ENCODE assay signal across 1 cellular context in the genomic region with DNA sequence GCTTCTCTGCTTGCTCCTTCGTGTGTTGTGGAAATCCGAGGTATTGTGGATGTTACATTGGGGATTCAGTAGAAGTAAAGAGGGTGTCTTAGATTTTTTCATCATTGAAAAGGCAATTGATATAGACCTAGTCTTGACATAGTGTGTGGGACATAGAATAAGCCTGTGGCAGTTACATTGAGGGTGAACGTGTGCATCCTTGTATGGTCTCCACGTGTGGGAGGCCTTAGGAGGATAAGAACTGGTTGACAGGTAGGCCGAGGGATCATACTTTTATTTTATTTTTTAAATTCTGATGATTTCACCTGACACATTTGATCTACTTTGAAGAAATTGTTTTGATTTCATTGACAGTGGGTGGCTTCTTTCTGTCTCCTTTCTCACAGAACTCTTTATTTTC.
TF ChIP-seq lines count a peak whose summit lies in the region.

No MANE protein-coding gene starts in this region.

TF ChIP-seq in WTC11, 78 proteins besides CTCF, POLR2A, EP300 and RAD21 (continued from another document):
- TF ChIP-seq, protein P1, sequence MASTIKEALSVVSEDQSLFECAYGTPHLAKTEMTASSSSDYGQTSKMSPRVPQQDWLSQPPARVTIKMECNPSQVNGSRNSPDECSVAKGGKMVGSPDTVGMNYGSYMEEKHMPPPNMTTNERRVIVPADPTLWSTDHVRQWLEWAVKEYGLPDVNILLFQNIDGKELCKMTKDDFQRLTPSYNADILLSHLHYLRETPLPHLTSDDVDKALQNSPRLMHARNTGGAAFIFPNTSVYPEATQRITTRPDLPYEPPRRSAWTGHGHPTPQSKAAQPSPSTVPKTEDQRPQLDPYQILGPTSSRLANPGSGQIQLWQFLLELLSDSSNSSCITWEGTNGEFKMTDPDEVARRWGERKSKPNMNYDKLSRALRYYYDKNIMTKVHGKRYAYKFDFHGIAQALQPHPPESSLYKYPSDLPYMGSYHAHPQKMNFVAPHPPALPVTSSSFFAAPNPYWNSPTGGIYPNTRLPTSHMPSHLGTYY (CRISPR knock-in tag; IDR thresholded peaks at IDR 0.05), result no peak
- TF ChIP-seq ATF1 (CRISPR knock-in tag; IDR thresholded peaks at IDR 0.05) (no peak), RORB (CRISPR knock-in tag; IDR thresholded peaks at IDR 0.05) (no peak), NR1H2 (CRISPR knock-in tag; IDR thresholded peaks at IDR 0.05) (no peak), RELA (CRISPR knock-in tag; IDR thresholded peaks at IDR 0.05; ENCODE audit: borderline replicate concordance) (no peak), IRF2 (CRISPR knock-in tag; IDR thresholded peaks at IDR 0.05; ENCODE audit: borderline replicate concordance, low read depth) (no peak), ZNF263 (CRISPR knock-in tag; IDR thresholded peaks at IDR 0.05; ENCODE audit: low read depth) (no peak), HMGA2 (CRISPR knock-in tag; IDR thresholded peaks at IDR 0.05) (no peak), TP53 (CRISPR knock-in tag; IDR thresholded peaks at IDR 0.05) (no peak), GRHL2 (CRISPR knock-in tag; IDR thresholded peaks at IDR 0.05; ENCODE audit: insufficient replicate concordance, severe bottlenecking) (no peak)
- TF ChIP-seq, protein P2, sequence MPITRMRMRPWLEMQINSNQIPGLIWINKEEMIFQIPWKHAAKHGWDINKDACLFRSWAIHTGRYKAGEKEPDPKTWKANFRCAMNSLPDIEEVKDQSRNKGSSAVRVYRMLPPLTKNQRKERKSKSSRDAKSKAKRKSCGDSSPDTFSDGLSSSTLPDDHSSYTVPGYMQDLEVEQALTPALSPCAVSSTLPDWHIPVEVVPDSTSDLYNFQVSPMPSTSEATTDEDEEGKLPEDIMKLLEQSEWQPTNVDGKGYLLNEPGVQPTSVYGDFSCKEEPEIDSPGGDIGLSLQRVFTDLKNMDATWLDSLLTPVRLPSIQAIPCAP (CRISPR knock-in tag; IDR thresholded peaks at IDR 0.05), result no peak
- TF ChIP-seq, protein P3, sequence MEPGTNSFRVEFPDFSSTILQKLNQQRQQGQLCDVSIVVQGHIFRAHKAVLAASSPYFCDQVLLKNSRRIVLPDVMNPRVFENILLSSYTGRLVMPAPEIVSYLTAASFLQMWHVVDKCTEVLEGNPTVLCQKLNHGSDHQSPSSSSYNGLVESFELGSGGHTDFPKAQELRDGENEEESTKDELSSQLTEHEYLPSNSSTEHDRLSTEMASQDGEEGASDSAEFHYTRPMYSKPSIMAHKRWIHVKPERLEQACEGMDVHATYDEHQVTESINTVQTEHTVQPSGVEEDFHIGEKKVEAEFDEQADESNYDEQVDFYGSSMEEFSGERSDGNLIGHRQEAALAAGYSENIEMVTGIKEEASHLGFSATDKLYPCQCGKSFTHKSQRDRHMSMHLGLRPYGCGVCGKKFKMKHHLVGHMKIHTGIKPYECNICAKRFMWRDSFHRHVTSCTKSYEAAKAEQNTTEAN (CRISPR knock-in tag; IDR thresholded peaks at IDR 0.05), result no peak
- TF ChIP-seq, protein P4, sequence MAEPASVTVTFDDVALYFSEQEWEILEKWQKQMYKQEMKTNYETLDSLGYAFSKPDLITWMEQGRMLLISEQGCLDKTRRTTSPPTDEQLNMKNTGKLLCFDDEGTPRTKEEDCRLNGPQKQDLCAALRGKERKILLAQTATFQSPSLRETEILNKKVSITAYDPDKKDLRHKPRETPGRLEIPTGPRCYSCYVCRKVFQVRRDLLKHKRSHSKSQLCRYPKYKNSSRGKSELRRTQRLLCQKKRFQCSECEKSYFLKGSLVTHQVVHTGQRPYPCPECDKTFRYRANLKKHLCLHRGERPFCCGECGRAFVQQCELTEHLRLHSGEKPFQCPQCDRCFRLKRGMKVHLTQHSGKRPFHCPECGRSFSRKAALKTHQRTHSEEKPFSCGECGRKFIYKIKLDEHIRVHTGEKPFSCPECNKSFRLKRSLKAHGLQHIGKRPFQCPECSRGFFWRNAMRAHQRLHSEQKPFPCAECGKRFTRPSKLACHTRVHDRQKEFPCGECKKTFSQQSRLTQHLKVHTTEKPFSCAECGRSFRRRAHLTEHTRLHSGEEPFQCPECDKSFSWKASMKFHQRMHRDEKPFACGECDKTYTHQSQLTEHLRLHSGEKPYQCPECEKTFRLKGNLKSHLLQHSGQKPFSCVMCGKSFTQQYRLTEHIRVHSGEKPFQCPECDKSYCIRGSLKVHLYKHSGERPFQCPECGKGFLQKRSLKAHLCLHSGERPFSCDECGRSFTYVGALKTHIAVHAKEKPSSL (CRISPR knock-in tag; conservative IDR thresholded peaks at IDR 0.05), result no peak
